In the genomic region with DNA sequence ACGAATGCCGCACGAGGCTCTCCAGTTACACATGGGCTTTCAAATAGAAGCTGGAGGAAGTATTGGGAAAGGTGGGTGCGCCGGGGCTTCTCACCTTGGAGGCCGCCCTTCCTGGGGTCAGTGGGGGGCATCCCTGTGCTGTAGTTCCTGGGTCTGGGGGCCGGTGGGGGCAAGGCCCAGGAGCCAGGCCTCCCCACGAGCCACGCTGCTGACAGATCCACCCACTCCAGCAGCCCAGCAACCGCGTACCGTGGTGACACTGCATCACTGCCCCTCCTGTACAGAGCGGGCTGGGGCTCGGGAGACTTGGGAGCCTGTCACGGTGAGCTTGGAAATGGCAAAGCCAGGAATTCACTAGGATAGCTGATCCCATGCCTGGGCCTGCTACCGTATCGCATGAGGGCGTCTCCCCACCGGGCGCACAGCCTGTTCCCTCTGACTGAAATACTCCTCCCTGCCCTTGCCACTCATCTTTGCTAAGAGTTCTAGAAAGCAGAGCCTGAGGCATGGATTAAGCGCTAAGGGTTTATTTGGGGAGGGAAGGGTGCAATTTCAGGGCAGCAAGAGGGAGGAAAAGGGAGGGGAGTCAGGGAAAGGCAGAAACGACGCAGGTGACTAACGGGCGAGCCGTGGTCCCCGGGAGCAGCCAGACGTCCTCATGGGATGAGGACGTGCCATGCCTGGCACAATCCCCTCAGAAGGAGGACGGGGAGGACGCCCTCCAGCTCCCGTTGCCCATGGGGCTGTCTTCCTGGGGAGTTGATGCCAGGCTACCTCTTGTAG, we compare ENCODE assay signal across 17 cellular contexts. TPM values are rescaled to one million over a fixed set of nuclear protein-coding genes. Genes with fewer than 3 reads are reported as not detected.
"Had no signal": no experiment of that assay in that cellular context is flagged by ENCODE, and none has a peak within 500 bp of the region (broad histone marks: within the 10 kb centered on the region; RNA-seq: fewer than 3 reads in every experiment).

No MANE protein-coding gene starts in this region.

- DNase-seq: activated CD4-positive, alpha-beta T cell treated with anti-CD3 and anti-CD28 coated beads for 4 hours; activated CD8-positive, alpha-beta memory T cell treated with anti-CD3 and anti-CD28 coated beads, Interleukin-2, amount 50 U/mL, for 48 hours; activated CD8-positive, alpha-beta T cell treated with anti-CD3 and anti-CD28 coated beads for 36 hours; activated naive CD4-positive, alpha-beta T cell; effector CD8-positive, alpha-beta T cell; hippocampal formation; small intestine; T-cell; thyroid gland; WERI-Rb-1 had no signal

- H3K4me3 Mint-ChIP-seq: activated CD8-positive, alpha-beta T cell treated with anti-CD3 and anti-CD28 coated beads for 36 hours; activated T-helper 1 cell treated with anti-CD3 and anti-CD28 coated beads, Interleukin-12 subunit alpha, Interleukin-12 subunit beta, Interleukin-2, Interleukin-4 antibody, amounts not matched to agents 30 ng/mL and 10 ng/mL and 1 ng/mL, durations not matched to agents 14 hours and 24 hours and 36 hours; stimulated activated effector memory CD8-positive, alpha-beta T cell treated with anti-CD3 and anti-CD28 coated beads, Interleukin-12 subunit alpha, Interleukin-12 subunit beta, amount 100 ng/mL, for 72 hours; T-cell had no signal

- H3K27ac Mint-ChIP-seq: activated CD8-positive, alpha-beta T cell treated with anti-CD3 and anti-CD28 coated beads for 36 hours; activated T-helper 1 cell treated with anti-CD3 and anti-CD28 coated beads, Interleukin-12 subunit alpha, Interleukin-12 subunit beta, Interleukin-2, Interleukin-4 antibody, amounts not matched to agents 30 ng/mL and 10 ng/mL and 1 ng/mL, durations not matched to agents 14 hours and 24 hours and 36 hours; stimulated activated effector memory CD8-positive, alpha-beta T cell treated with anti-CD3 and anti-CD28 coated beads, Interleukin-12 subunit alpha, Interleukin-12 subunit beta, amount 100 ng/mL, for 72 hours; T-cell had no signal

- FAIRE-seq: astrocyte, pancreas, small intestine had no signal

- H3K27ac ChIP-seq: cardiac muscle cell, coronary artery, pancreas, thyroid gland, vagina, WERI-Rb-1 had no signal

- ATAC-seq: activated CD8-positive, alpha-beta T cell treated with anti-CD3 and anti-CD28 coated beads for 36 hours; pancreas; stimulated activated effector memory CD8-positive, alpha-beta T cell treated with anti-CD3 and anti-CD28 coated beads, Interleukin-12 subunit alpha, Interleukin-12 subunit beta, amount 100 ng/mL, for 72 hours; T-cell had no signal

- H3K36me3 Mint-ChIP-seq: stimulated activated effector memory CD8-positive, alpha-beta T cell treated with anti-CD3 and anti-CD28 coated beads, Interleukin-12 subunit alpha, Interleukin-12 subunit beta, amount 100 ng/mL, for 72 hours; T-cell had no signal

- H3K4me1 Mint-ChIP-seq: stimulated activated effector memory CD8-positive, alpha-beta T cell treated with anti-CD3 and anti-CD28 coated beads, Interleukin-12 subunit alpha, Interleukin-12 subunit beta, amount 100 ng/mL, for 72 hours; T-cell had no signal

RNA-seq across cellular contexts. Expression of gene ADRA2C, which starts 50.7 kb away (rescaled TPM):
- total RNA-seq: activated T-helper 1 cell treated with anti-CD3 and anti-CD28 coated beads, Interleukin-12 subunit alpha, Interleukin-12 subunit beta, Interleukin-2, Interleukin-4 antibody, amounts not matched to agents 30 ng/mL and 10 ng/mL and 1 ng/mL, durations not matched to agents 14 hours and 24 hours and 36 hours had no signal
